Comparison of ENCODE assay signal across 27 cellular contexts in the genomic region with DNA sequence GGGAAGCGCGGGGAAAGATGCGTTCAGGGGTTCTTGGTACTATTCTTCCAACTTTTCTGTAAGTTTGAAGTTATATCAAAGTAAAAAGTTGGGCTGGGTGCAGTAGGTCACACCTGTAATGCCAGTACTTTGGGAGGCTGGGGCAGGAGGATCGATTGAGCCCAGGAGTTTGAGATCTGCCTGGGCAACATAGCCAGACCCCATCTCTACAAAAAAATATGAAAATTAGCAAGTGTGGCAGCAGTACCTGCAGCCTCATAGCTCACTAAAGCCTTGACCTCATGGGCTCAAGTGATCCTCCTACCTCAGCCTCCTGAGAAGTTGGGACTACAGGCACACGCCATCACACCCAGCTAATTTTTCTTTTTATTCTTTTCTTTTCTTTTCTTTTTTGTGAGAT. TPM values are rescaled to one million over a fixed set of nuclear protein-coding genes. Genes with fewer than 3 reads are reported as not detected.
"Had no signal": no experiment of that assay in that cellular context is flagged by ENCODE, and none has a peak within 500 bp of the region (broad histone marks: within the 10 kb centered on the region; RNA-seq: fewer than 3 reads in every experiment).

No MANE protein-coding gene starts in this region.

- H3K27me3 ChIP-seq: adrenal gland, body of pancreas, brain microvascular endothelial cell, breast epithelium had no signal

- H3K36me3 Mint-ChIP-seq: activated CD4-positive, alpha-beta memory T cell treated with anti-CD3 and anti-CD28 coated beads for 36 hours; activated naive CD4-positive, alpha-beta T cell treated with anti-CD3 and anti-CD28 coated beads, Interleukin-2, amount 50 U/mL, for 72 hours; activated naive CD8-positive, alpha-beta T cell treated with anti-CD3 and anti-CD28 coated beads for 36 hours had no signal

- FAIRE-seq: astrocyte, TTC549 had no signal

- H3K4me1 Mint-ChIP-seq: activated T-helper 17 cell treated with anti-CD3 and anti-CD28 coated beads, Interleukin-2, amount 50 U/mL, for 72 hours had no signal

- H3K27ac Mint-ChIP-seq: activated B cell treated with CpG ODN at 0.5 μM for 24 hours; activated CD4-positive, alpha-beta memory T cell treated with anti-CD3 and anti-CD28 coated beads for 36 hours; activated CD4-positive, alpha-beta T cell treated with anti-CD3 and anti-CD28 coated beads, Interleukin-2, amount 10 ng/mL, durations not matched to agents 24 days and 14 days; activated CD8-positive, alpha-beta T cell treated with anti-CD3 and anti-CD28 coated beads for 36 hours; activated naive CD4-positive, alpha-beta T cell treated with anti-CD3 and anti-CD28 coated beads for 36 hours; activated naive CD4-positive, alpha-beta T cell treated with anti-CD3 and anti-CD28 coated beads, Interleukin-2, amount 50 U/mL, for 72 hours; activated naive CD8-positive, alpha-beta T cell treated with anti-CD3 and anti-CD28 coated beads for 36 hours; activated T-cell treated with anti-CD3 and anti-CD28 coated beads, Interleukin-2, amount 50 U/mL, for 72 hours; activated T-helper 1 cell treated with anti-CD3 and anti-CD28 coated beads, Interleukin-12 subunit alpha, Interleukin-12 subunit beta, Interleukin-2, Interleukin-4 antibody, amounts not matched to agents 30 ng/mL and 10 ng/mL and 1 ng/mL, durations not matched to agents 14 hours and 24 hours and 36 hours; activated T-helper 17 cell treated with anti-CD3 and anti-CD28 coated beads, Interleukin-2, amount 50 U/mL, for 72 hours; T-helper 1 cell treated with Interleukin-12 subunit alpha and Interleukin-12 subunit beta and Interleukin-4 antibody, amounts not matched to agents 30 μg/mL and 1 μg/mL, for 36 hours; T-helper 2 cell treated with Interferon-gamma antibody and Interleukin-4, amounts not matched to agents 5 μg/mL and 100 μg/mL, for 36 hours had no signal

- H3K36me3 ChIP-seq: adrenal gland, brain microvascular endothelial cell, breast epithelium had no signal

- H3K4me1 ChIP-seq: adrenal gland had no signal

- H3K27me3 Mint-ChIP-seq: activated B cell treated with CpG ODN at 0.5 μM for 24 hours; activated CD4-positive, alpha-beta memory T cell treated with anti-CD3 and anti-CD28 coated beads for 36 hours; activated CD4-positive, alpha-beta T cell treated with anti-CD3 and anti-CD28 coated beads, Interleukin-2, amount 10 ng/mL, durations not matched to agents 24 days and 14 days; activated CD8-positive, alpha-beta T cell treated with anti-CD3 and anti-CD28 coated beads for 36 hours; activated naive CD8-positive, alpha-beta T cell treated with anti-CD3 and anti-CD28 coated beads for 36 hours; activated T-helper 17 cell treated with anti-CD3 and anti-CD28 coated beads, Interleukin-2, amount 50 U/mL, for 72 hours had no signal

- DNase-seq: activated B cell treated with CpG ODN at 0.5 μM for 24 hours; activated CD4-positive, CD25-positive, alpha-beta regulatory T cell treated with anti-CD3 and anti-CD28 coated beads, Interleukin-2, amount 50 U/mL, for 72 hours; activated CD8-positive, alpha-beta memory T cell treated with anti-CD3 and anti-CD28 coated beads, Interleukin-2, amount 50 U/mL, for 4 hours; activated effector memory CD4-positive, alpha-beta T cell treated with anti-CD3 and anti-CD28 coated beads, Interleukin-2, amount 50 U/mL, for 16 hours; activated naive CD4-positive, alpha-beta T cell; activated naive CD4-positive, alpha-beta T cell treated with anti-CD3 and anti-CD28 coated beads, Interleukin-2, amount 50 U/mL, for 16 hours; activated naive CD8-positive, alpha-beta T cell treated with anti-CD3 and anti-CD28 coated beads for 36 hours; activated T-cell treated with anti-CD3 and anti-CD28 coated beads, Interleukin-2, amount 50 U/mL, for 1 hour; activated T-cell treated with anti-CD3 and anti-CD28 coated beads, Interleukin-2, amount 50 U/mL, for 4 hours; amniotic stem cell; brain microvascular endothelial cell had no signal

- H3K9me3 ChIP-seq: adrenal gland, body of pancreas, breast epithelium had no signal

- H3K4me3 ChIP-seq: adrenal gland, body of pancreas, breast epithelium had no signal

- ATAC-seq: activated CD8-positive, alpha-beta T cell treated with anti-CD3 and anti-CD28 coated beads for 36 hours; activated naive CD4-positive, alpha-beta T cell treated with anti-CD3 and anti-CD28 coated beads, Interleukin-2, amount 50 U/mL, for 72 hours; activated T-cell treated with anti-CD3 and anti-CD28 coated beads, Interleukin-2, amount 50 U/mL, for 4 hours; activated T-cell treated with anti-CD3 and anti-CD28 coated beads, Interleukin-2, amount 50 U/mL, for 72 hours; activated T-helper 17 cell treated with anti-CD3 and anti-CD28 coated beads, Interleukin-2, amount 50 U/mL, for 72 hours; body of pancreas had no signal

- H3K4me3 Mint-ChIP-seq: activated B cell treated with CpG ODN at 0.5 μM for 24 hours; activated CD4-positive, alpha-beta memory T cell treated with anti-CD3 and anti-CD28 coated beads for 36 hours; activated CD4-positive, alpha-beta T cell treated with anti-CD3 and anti-CD28 coated beads, Interleukin-2, amount 10 ng/mL, durations not matched to agents 24 days and 14 days; activated CD8-positive, alpha-beta T cell treated with anti-CD3 and anti-CD28 coated beads for 36 hours; activated naive CD4-positive, alpha-beta T cell treated with anti-CD3 and anti-CD28 coated beads for 36 hours; activated naive CD8-positive, alpha-beta T cell treated with anti-CD3 and anti-CD28 coated beads for 36 hours; activated T-cell treated with anti-CD3 and anti-CD28 coated beads, Interleukin-2, amount 50 U/mL, for 4 hours; activated T-cell treated with anti-CD3 and anti-CD28 coated beads, Interleukin-2, amount 50 U/mL, for 72 hours; activated T-helper 1 cell treated with anti-CD3 and anti-CD28 coated beads, Interleukin-12 subunit alpha, Interleukin-12 subunit beta, Interleukin-2, Interleukin-4 antibody, amounts not matched to agents 30 ng/mL and 10 ng/mL and 1 ng/mL, durations not matched to agents 14 hours and 24 hours and 36 hours; activated T-helper 17 cell treated with anti-CD3 and anti-CD28 coated beads, Interleukin-2, amount 50 U/mL, for 72 hours; T-helper 1 cell treated with Interleukin-12 subunit alpha and Interleukin-12 subunit beta and Interleukin-4 antibody, amounts not matched to agents 30 μg/mL and 1 μg/mL, for 36 hours; T-helper 2 cell treated with Interferon-gamma antibody and Interleukin-4, amounts not matched to agents 5 μg/mL and 100 μg/mL, for 36 hours had no signal

- H3K9me3 Mint-ChIP-seq: activated B cell treated with CpG ODN at 0.5 μM for 24 hours; activated CD4-positive, alpha-beta memory T cell treated with anti-CD3 and anti-CD28 coated beads for 36 hours; activated CD4-positive, alpha-beta T cell treated with anti-CD3 and anti-CD28 coated beads, Interleukin-2, amount 10 ng/mL, durations not matched to agents 24 days and 14 days; activated CD8-positive, alpha-beta T cell treated with anti-CD3 and anti-CD28 coated beads for 36 hours; activated naive CD4-positive, alpha-beta T cell treated with anti-CD3 and anti-CD28 coated beads for 36 hours; activated naive CD4-positive, alpha-beta T cell treated with anti-CD3 and anti-CD28 coated beads, Interleukin-2, amount 50 U/mL, for 72 hours; activated naive CD8-positive, alpha-beta T cell treated with anti-CD3 and anti-CD28 coated beads for 36 hours; activated T-cell treated with anti-CD3 and anti-CD28 coated beads, Interleukin-2, amount 50 U/mL, for 4 hours; activated T-cell treated with anti-CD3 and anti-CD28 coated beads, Interleukin-2, amount 50 U/mL, for 72 hours; activated T-helper 1 cell treated with anti-CD3 and anti-CD28 coated beads, Interleukin-12 subunit alpha, Interleukin-12 subunit beta, Interleukin-2, Interleukin-4 antibody, amounts not matched to agents 30 ng/mL and 10 ng/mL and 1 ng/mL, durations not matched to agents 14 hours and 24 hours and 36 hours; activated T-helper 17 cell treated with anti-CD3 and anti-CD28 coated beads, Interleukin-2, amount 50 U/mL, for 72 hours; T-helper 1 cell treated with Interleukin-12 subunit alpha and Interleukin-12 subunit beta and Interleukin-4 antibody, amounts not matched to agents 30 μg/mL and 1 μg/mL, for 36 hours; T-helper 2 cell treated with Interferon-gamma antibody and Interleukin-4, amounts not matched to agents 5 μg/mL and 100 μg/mL, for 36 hours had no signal

- H3K27ac ChIP-seq: adrenal gland, body of pancreas, brain microvascular endothelial cell, breast epithelium, VCaP had no signal

RNA-seq across cellular contexts. Expression of a gene that starts 56.4 kb away (rescaled TPM):
- total RNA-seq: astrocyte had no signal
